Comparison of ENCODE assay signal across 12 cellular contexts in genomic region chr10:97517778-97518561, GRCh38. TPM values are rescaled to one million over a fixed set of nuclear protein-coding genes. Genes with fewer than 3 reads are reported as not detected.
DNase-seq lines count a peak whose midpoint lies in the region; ATAC-seq and TF ChIP-seq lines count a peak whose summit lies in the region.
"Had no signal": no experiment of that assay in that cellular context is flagged by ENCODE, and none has a peak within 500 bp of the region (broad histone marks: within the 10 kb centered on the region; RNA-seq: fewer than 3 reads in every experiment).

No MANE protein-coding gene starts in this region.

- H3K4me3 ChIP-seq in Panc1 (ENCODE audit: low read depth in 2 of 2, low read length in 2 of 2) (no peak overlapping the region), psoas muscle (no peak overlapping the region)

- CTCF ChIA-PET in Panc1 (lab: Charles Lee): no interaction called here

- H3K4me1 ChIP-seq in Panc1 (ENCODE audit: control insufficient read depth, insufficient read depth, low read length): peaks cover 23% of the 10 kb centered on the region
- peaks cover 11% of the 10 kb centered on the region for H3K4me1 ChIP-seq in foreskin keratinocyte
- H3K4me1 ChIP-seq in psoas muscle: peaks cover 61% of the 10 kb centered on the region

- WGBS in psoas muscle, 3 donors: 38 to 48% (median 44%) methylated on average over 13 of the region's 13 CpGs

- ATAC-seq in Panc1: peak; percentile 69
- ATAC-seq in foreskin keratinocyte: peak; percentile 96
- peak in 1 of 4 donors; percentile 20 for ATAC-seq in psoas muscle
- ATAC-seq: CD8-positive, alpha-beta T cell had no signal

- BruUV-seq in Panc1 (replicated peaks; lab: Mats Ljungman, UMichigan): no TSS peak

- H3K27ac ChIP-seq in Panc1 (ENCODE audit: low read length) (peak overlapping the region; percentile 69), foreskin keratinocyte (no peak overlapping the region), psoas muscle (peak overlapping the region; percentile 27)

- peak; percentile 36 for DNase-seq in EL
- no peak for DNase-seq in Panc1 (ENCODE audit: low read depth, low spot score)
- DNase-seq in foreskin keratinocyte: peak; percentile 46 to 57
- no peak for DNase-seq in psoas muscle
- DNase-seq in MV-4-11 (lab: John Stamatoyannopoulos, UW): no peak
- no peak for DNase-seq in OCI-M2 (lab: John Stamatoyannopoulos, UW; ENCODE audit: unreplicated experiment)
- no peak for DNase-seq in NCI-H1105 (lab: John Stamatoyannopoulos, UW)
- no peak for DNase-seq in HuH-7.5 (ENCODE audit: low spot score)
- DNase-seq: CD8-positive, alpha-beta T cell; central memory CD4-positive, alpha-beta T cell; T-helper 9 cell had no signal

- POLR2A ChIA-PET in Panc1 (lab: Charles Lee): interaction anchor here (0.6 kb wide), 1 partner anchor 120 kb away, joined by 9 read pairs; no protein-coding TSS in a partner anchor

- in situ Hi-C loops in Panc1 (cut with HindIII; ENCODE audit: low pct_unique_long_range_greater_than_20kb, low sequenced_read_pairs): no loop called here

- H3K9me3 ChIP-seq in Panc1 (ENCODE audit: control insufficient read depth, insufficient read depth, low read depth, low read length) (no peaks in the 10 kb centered on the region), psoas muscle (no peaks in the 10 kb centered on the region)

- TF ChIP-seq CTCF in Panc1 (IDR thresholded peaks at IDR 0.05) (no peak), foreskin keratinocyte (conservative IDR thresholded peaks at IDR 0.05) (no peak), psoas muscle (IDR thresholded peaks at IDR 0.05) (no peak)

- intact Hi-C loops in Panc1 (cut with micrococcal nuclease; ENCODE audit: unreplicated experiment) (no loop called here), psoas muscle (cut with DNase I) (no loop called here)

- H3K36me3 ChIP-seq in Panc1 (ENCODE audit: control insufficient read depth, insufficient read depth, low read length) (no peaks in the 10 kb centered on the region), psoas muscle (ENCODE audit: insufficient read depth in 1 of 2, low read depth in 1 of 2) (no peaks in the 10 kb centered on the region)

- no peaks in the 10 kb centered on the region for H3K27me3 ChIP-seq in Panc1 (ENCODE audit: control insufficient read depth, insufficient read depth, low read length)
- no peaks in the 10 kb centered on the region for H3K27me3 ChIP-seq in foreskin keratinocyte
- no peaks in the 10 kb centered on the region for H3K27me3 ChIP-seq in psoas muscle (ENCODE audit: insufficient read depth in 3 of 3, low read length in 2 of 3)

RNA-seq across cellular contexts. Expression of gene UBTD1, which starts 19.2 kb away (rescaled TPM):
- total RNA-seq in Panc1 (2021; ENCODE audit: unreplicated experiment): 55.6 TPM
- 63.0 TPM for polyA plus RNA-seq in Panc1 (2012; ENCODE audit: insufficient read length)
- 24.3 and 26.3 TPM in 2 replicates for total RNA-seq in foreskin keratinocyte
- polyA plus RNA-seq in foreskin keratinocyte: 37.0 and 39.5 TPM in 2 replicates
- 10 to 100 TPM; 16.0 to 39.2 (median 22.2) TPM for total RNA-seq in psoas muscle
- 10 to 100 TPM; 43.6 to 59.2 (median 56.7) TPM for polyA plus RNA-seq in psoas muscle

RNA-seq across cellular contexts. Expression of gene MMS19, which starts 19.7 kb away (rescaled TPM):
- total RNA-seq in Panc1 (2021; ENCODE audit: unreplicated experiment) (83.3 TPM), foreskin keratinocyte (101 and 107 TPM in 2 replicates), psoas muscle (10 to 100 TPM; 33.2 to 39.6 (median 34.4) TPM)
- 81.5 TPM for polyA plus RNA-seq in Panc1 (2012; ENCODE audit: insufficient read length)
- polyA plus RNA-seq in foreskin keratinocyte (79.9 and 87.3 TPM in 2 replicates), psoas muscle (10 to 100 TPM; 29.8 to 47.6 (median 43.1) TPM)

RNA-seq across cellular contexts. Expression of gene ANKRD2, which starts 54.6 kb away (rescaled TPM):
- total RNA-seq in Panc1 (2021; ENCODE audit: unreplicated experiment) (0.98 TPM), foreskin keratinocyte (1.1 and 1.6 TPM in 2 replicates), psoas muscle (1,000 to 10,000 TPM; 1,055 to 3,522 (median 2,378) TPM)
- polyA plus RNA-seq in Panc1 (2012; ENCODE audit: insufficient read length): 0.56 TPM
- polyA plus RNA-seq in foreskin keratinocyte (1.2 and 2.1 TPM in 2 replicates), psoas muscle (1,000 to 10,000 TPM in 2 of 3 donors, 100 to 1,000 TPM in 1; 254 to 5,473 (median 1,117) TPM)
- total RNA-seq: CD8-positive, alpha-beta T cell; progenitor cell of endocrine pancreas had no signal

Comparison
In these comparisons a context has a peak if more than half of its experiments do, and no peak if none do; other contexts are left out.
1. DNase-seq: peak in EL (single experiment) and foreskin keratinocyte (2 of 2); none in Panc1 (single experiment), psoas muscle (0 of 2), MV-4-11 (single experiment), OCI-M2 (single experiment), NCI-H1105 (single experiment) and HuH-7.5 (single experiment).
2. RNA of gene ANKRD2, which starts 54.6 kb away (total RNA-seq): 1,055 to 3,522 TPM in psoas muscle; 1.1 to 1.6 TPM in foreskin keratinocyte and 0.98 TPM in Panc1 (single experiment); every median in the first group is over 100 times any median in the second.